Comparison of ENCODE assay signal across 1 cellular context in the genomic region with DNA sequence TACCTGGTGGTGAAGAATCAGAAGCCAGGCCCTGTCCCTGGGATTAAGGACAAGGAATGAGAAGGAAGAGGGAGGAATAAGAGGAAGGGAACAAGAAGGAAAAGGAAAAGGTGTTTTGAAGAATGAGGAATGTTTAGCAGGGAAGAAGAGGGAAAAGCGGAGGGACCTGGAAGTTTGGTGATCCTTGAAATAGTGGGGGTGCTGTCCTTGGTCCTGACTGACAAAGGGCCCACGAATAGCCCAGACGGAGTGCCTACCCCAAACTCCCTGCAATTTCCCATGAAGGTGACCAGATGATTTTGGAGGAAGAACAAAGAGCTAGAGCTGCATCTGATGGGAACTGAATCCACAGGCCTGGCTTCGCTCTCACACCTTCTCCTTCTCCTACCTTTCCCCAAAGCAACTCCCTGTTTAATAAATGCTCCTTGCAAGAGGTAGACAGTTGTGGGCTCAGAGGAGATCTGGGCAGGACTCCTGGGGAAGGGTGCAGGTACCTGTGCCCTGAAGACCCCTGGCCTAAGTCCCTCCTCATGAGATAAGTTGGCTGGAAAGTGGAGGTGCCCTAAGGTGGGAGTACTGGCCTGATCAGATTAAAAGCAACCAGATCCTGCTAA.
TF ChIP-seq lines count a peak whose summit lies in the region.

No MANE protein-coding gene starts in this region.

TF ChIP-seq in SK-N-SH, 30 proteins besides CTCF, POLR2A, EP300 and RAD21:
- TF ChIP-seq, protein P1, sequence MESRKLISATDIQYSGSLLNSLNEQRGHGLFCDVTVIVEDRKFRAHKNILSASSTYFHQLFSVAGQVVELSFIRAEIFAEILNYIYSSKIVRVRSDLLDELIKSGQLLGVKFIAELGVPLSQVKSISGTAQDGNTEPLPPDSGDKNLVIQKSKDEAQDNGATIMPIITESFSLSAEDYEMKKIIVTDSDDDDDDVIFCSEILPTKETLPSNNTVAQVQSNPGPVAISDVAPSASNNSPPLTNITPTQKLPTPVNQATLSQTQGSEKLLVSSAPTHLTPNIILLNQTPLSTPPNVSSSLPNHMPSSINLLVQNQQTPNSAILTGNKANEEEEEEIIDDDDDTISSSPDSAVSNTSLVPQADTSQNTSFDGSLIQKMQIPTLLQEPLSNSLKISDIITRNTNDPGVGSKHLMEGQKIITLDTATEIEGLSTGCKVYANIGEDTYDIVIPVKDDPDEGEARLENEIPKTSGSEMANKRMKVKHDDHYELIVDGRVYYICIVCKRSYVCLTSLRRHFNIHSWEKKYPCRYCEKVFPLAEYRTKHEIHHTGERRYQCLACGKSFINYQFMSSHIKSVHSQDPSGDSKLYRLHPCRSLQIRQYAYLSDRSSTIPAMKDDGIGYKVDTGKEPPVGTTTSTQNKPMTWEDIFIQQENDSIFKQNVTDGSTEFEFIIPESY (IDR thresholded peaks at IDR 0.05; ENCODE audit: borderline replicate concordance, low read depth) = no peak
- TF ChIP-seq, protein P2, sequence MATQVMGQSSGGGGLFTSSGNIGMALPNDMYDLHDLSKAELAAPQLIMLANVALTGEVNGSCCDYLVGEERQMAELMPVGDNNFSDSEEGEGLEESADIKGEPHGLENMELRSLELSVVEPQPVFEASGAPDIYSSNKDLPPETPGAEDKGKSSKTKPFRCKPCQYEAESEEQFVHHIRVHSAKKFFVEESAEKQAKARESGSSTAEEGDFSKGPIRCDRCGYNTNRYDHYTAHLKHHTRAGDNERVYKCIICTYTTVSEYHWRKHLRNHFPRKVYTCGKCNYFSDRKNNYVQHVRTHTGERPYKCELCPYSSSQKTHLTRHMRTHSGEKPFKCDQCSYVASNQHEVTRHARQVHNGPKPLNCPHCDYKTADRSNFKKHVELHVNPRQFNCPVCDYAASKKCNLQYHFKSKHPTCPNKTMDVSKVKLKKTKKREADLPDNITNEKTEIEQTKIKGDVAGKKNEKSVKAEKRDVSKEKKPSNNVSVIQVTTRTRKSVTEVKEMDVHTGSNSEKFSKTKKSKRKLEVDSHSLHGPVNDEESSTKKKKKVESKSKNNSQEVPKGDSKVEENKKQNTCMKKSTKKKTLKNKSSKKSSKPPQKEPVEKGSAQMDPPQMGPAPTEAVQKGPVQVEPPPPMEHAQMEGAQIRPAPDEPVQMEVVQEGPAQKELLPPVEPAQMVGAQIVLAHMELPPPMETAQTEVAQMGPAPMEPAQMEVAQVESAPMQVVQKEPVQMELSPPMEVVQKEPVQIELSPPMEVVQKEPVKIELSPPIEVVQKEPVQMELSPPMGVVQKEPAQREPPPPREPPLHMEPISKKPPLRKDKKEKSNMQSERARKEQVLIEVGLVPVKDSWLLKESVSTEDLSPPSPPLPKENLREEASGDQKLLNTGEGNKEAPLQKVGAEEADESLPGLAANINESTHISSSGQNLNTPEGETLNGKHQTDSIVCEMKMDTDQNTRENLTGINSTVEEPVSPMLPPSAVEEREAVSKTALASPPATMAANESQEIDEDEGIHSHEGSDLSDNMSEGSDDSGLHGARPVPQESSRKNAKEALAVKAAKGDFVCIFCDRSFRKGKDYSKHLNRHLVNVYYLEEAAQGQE (IDR thresholded peaks at IDR 0.05; ENCODE audit: low read depth, low read length) = peak; percentile 97
